ENCODE assay signal across 20 cellular contexts in genomic region chr20:25749667-25750066, GRCh38.
"Had no signal": no experiment of that assay in that cellular context is flagged by ENCODE, and none has a peak within 500 bp of the region (broad histone marks: within the 10 kb centered on the region; RNA-seq: fewer than 3 reads in every experiment).

No MANE protein-coding gene starts in this region.

- H3K9me3 Mint-ChIP-seq: activated CD4-positive, alpha-beta memory T cell treated with anti-CD3 and anti-CD28 coated beads for 36 hours; activated T-cell treated with anti-CD3 and anti-CD28 coated beads, Interleukin-2, amount 50 U/mL, for 72 hours; neural progenitor cell had no signal

- H3K36me3 Mint-ChIP-seq: activated CD4-positive, alpha-beta memory T cell treated with anti-CD3 and anti-CD28 coated beads for 36 hours; neural progenitor cell had no signal

- ATAC-seq: activated CD4-positive, alpha-beta T cell treated with anti-CD3 and anti-CD28 coated beads for 36 hours; activated T-cell treated with anti-CD3 and anti-CD28 coated beads, Interleukin-2, amount 50 U/mL, for 72 hours; gastroesophageal sphincter; left colon; mucosa of descending colon had no signal

- DNase-seq: activated CD4-positive, alpha-beta memory T cell treated with anti-CD3 and anti-CD28 coated beads for 36 hours; activated CD4-positive, alpha-beta T cell treated with anti-CD3 and anti-CD28 coated beads for 36 hours; activated effector memory CD4-positive, alpha-beta T cell treated with Interleukin-2 at 50 U/mL for 16 hours; activated naive CD4-positive, alpha-beta T cell treated with anti-CD3 and anti-CD28 coated beads, Interleukin-2, amount 50 U/mL, for 16 hours; activated T-cell treated with anti-CD3 and anti-CD28 coated beads, Interleukin-2, amount 50 U/mL, for 72 hours; amniotic stem cell; colonic mucosa; dorsolateral prefrontal cortex; head of caudate nucleus; mesenchymal stem cell; mucosa of descending colon; sigmoid colon; stimulated activated CD4-positive, alpha-beta T cell treated with anti-CD3 and anti-CD28 coated beads, Interleukin-2, amount 100 ng/mL, for 48 hours; stimulated activated CD8-positive, alpha-beta memory T cell treated with anti-CD3 and anti-CD28 coated beads, Interleukin-4, amount 100 ng/mL, for 48 hours; stimulated activated naive CD4-positive, alpha-beta T cell; T-helper 9 cell; upper lobe of left lung had no signal

- H3K27me3 Mint-ChIP-seq: activated CD4-positive, alpha-beta memory T cell treated with anti-CD3 and anti-CD28 coated beads for 36 hours; activated CD4-positive, alpha-beta T cell treated with anti-CD3 and anti-CD28 coated beads for 36 hours had no signal

- H3K27ac Mint-ChIP-seq: activated CD4-positive, alpha-beta memory T cell treated with anti-CD3 and anti-CD28 coated beads for 36 hours; activated CD4-positive, alpha-beta T cell treated with anti-CD3 and anti-CD28 coated beads for 36 hours; activated T-cell treated with anti-CD3 and anti-CD28 coated beads, Interleukin-2, amount 50 U/mL, for 72 hours; neural progenitor cell had no signal

- H3K4me3 Mint-ChIP-seq: activated CD4-positive, alpha-beta memory T cell treated with anti-CD3 and anti-CD28 coated beads for 36 hours; activated CD4-positive, alpha-beta T cell treated with anti-CD3 and anti-CD28 coated beads for 36 hours; neural progenitor cell had no signal
